17 cellular contexts compared by ENCODE assay signal in the genomic region with DNA sequence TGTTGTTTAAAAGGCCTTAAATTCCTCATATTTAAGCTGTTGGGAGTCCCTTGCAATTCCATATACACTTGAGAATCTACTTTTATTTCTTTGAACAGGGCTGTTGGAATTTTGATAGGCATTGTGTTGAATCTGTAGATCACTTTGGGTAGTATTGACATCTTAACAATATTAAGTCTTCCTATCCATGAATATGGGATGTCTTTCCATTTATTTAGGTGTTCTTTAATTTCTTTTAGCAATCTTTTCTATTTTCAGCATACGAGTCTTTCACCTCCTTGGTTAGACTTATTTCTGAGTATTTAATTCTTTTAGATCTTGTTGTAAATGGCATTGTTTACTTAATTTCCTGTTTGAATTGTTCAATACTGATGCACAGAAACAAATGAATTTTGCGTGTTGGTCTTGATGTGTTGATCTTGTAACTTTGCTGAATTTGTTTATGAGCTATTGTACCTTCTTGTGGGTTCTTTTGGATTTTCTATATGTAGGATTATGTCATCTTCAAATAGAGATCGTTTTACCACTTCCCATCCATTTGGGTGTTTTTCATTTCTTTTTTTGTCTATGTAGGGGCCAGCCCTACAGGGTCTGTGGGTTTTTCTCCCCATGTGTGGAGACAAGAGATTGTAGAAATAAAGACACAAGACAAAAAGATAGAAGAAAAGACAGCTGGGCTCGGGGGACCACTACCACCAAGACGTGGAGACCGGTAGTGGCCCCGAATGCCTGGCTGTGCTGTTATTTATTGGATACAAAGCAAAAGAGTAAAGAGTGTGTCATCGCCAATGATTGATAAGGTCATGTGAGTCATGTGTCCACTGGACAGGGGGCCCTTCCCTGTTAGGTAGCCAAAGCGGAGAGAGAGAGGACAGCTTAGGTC. TPM values are rescaled to one million over a fixed set of nuclear protein-coding genes. Genes with fewer than 3 reads are reported as not detected.
DNase-seq lines count a peak whose midpoint lies in the region; ATAC-seq, FAIRE-seq and TF ChIP-seq lines count a peak whose summit lies in the region.
"Had no signal": no experiment of that assay in that cellular context is flagged by ENCODE, and none has a peak within 500 bp of the region (broad histone marks: within the 10 kb centered on the region; RNA-seq: fewer than 3 reads in every experiment).

No MANE protein-coding gene starts in this region.

- no peaks in the 10 kb centered on the region; a peak in 1 of 3 replicates for H3K36me3 ChIP-seq in HEK293 (ENCODE audit: control insufficient read depth in 2 of 2, insufficient read depth in 1 of 2, low read length in 2 of 2)
- H3K36me3 ChIP-seq: brain microvascular endothelial cell, right atrium auricular region had no signal

- no peak for DNase-seq in T-helper 1 cell
- DNase-seq in activated T-helper 1 cell treated with anti-CD3 and anti-CD28 coated beads, Interleukin-12 subunit alpha, Interleukin-12 subunit beta, Interleukin-2, Interleukin-4 antibody, amounts not matched to agents 30 ng/mL and 10 ng/mL and 1 ng/mL, durations not matched to agents 14 hours and 24 hours and 36 hours (ENCODE audit: low spot score) = no peak
- no peak for DNase-seq in natural killer cell treated with Interleukin-12 subunit alpha and Interleukin-12 subunit beta and Interleukin-15 and Interleukin-18, amount 100 ng/mL, for 72 hours (ENCODE audit: low spot score)
- DNase-seq in NCI-H345 (lab: John Stamatoyannopoulos, UW) = no peak
- no peak for DNase-seq in pons (ENCODE audit: low spot score)
- DNase-seq in D721Med (ENCODE audit: insufficient read length, low spot score) = no peak
- DNase-seq: KG1, NCI-H1436 had no signal

- TF ChIP-seq CTCF in HEK293 (tag by site-specific recombination; IDR thresholded peaks at IDR 0.05) (no peak), D721Med (IDR thresholded peaks at IDR 0.05; ENCODE audit: insufficient read depth, missing control alignments) (no peak)

- H3K9me3 Mint-ChIP-seq in T-helper 1 cell treated with Interleukin-12 subunit alpha and Interleukin-12 subunit beta and Interleukin-4 antibody, amounts not matched to agents 30 μg/mL and 1 μg/mL, for 36 hours = peaks cover 23% of the 10 kb centered on the region
- H3K9me3 Mint-ChIP-seq in activated T-helper 1 cell treated with anti-CD3 and anti-CD28 coated beads, Interleukin-12 subunit alpha, Interleukin-12 subunit beta, Interleukin-2, Interleukin-4 antibody, amounts not matched to agents 30 ng/mL and 10 ng/mL and 1 ng/mL, durations not matched to agents 14 hours and 24 hours and 36 hours = peaks cover 18% of the 10 kb centered on the region
- no peaks in the 10 kb centered on the region for H3K9me3 Mint-ChIP-seq in natural killer cell treated with Interleukin-12 subunit alpha and Interleukin-12 subunit beta and Interleukin-15 and Interleukin-18, amount 100 ng/mL, for 72 hours

- no peak overlapping the region for H3K4me3 ChIP-seq in HEK293 (ENCODE audit: low read depth, low read length)
- H3K4me3 ChIP-seq: right atrium auricular region had no signal

- CTCF ChIA-PET in HEK293 (lab: Yijun Ruan, JAX) = interaction anchor here (0.6 to 2.9 kb wide), 9 partner anchors 9 to 510 kb away, joined by 3 to 23 read pairs (median 4); no protein-coding TSS in a partner anchor

- peaks cover 11% of the 10 kb centered on the region for H3K4me1 Mint-ChIP-seq in T-helper 1 cell treated with Interleukin-12 subunit alpha and Interleukin-12 subunit beta and Interleukin-4 antibody, amounts not matched to agents 30 μg/mL and 1 μg/mL, for 36 hours (ENCODE audit: low read depth)
- H3K4me1 Mint-ChIP-seq in activated T-helper 1 cell treated with anti-CD3 and anti-CD28 coated beads, Interleukin-12 subunit alpha, Interleukin-12 subunit beta, Interleukin-2, Interleukin-4 antibody, amounts not matched to agents 30 ng/mL and 10 ng/mL and 1 ng/mL, durations not matched to agents 14 hours and 24 hours and 36 hours (ENCODE audit: low read depth) = peaks cover 29% of the 10 kb centered on the region
- H3K4me1 Mint-ChIP-seq in natural killer cell treated with Interleukin-12 subunit alpha and Interleukin-12 subunit beta and Interleukin-15 and Interleukin-18, amount 100 ng/mL, for 72 hours (ENCODE audit: low read depth in 2 of 2) = peaks cover 6 to 8% of the 10 kb centered on the region in 2 donors
- H3K4me1 Mint-ChIP-seq: nephron had no signal

- no peaks in the 10 kb centered on the region for H3K4me1 ChIP-seq in HEK293 (ENCODE audit: control insufficient read depth, insufficient read depth, low read length)
- H3K4me1 ChIP-seq: right atrium auricular region had no signal

- no peak overlapping the region for H3K27ac ChIP-seq in HEK293 (ENCODE audit: extremely low read depth, low read depth, low read length)
- H3K27ac ChIP-seq: 22Rv1, brain microvascular endothelial cell, right atrium auricular region, WERI-Rb-1 had no signal

- peak overlapping the region; percentile 41 for H3K4me3 Mint-ChIP-seq in T-helper 1 cell treated with Interleukin-12 subunit alpha and Interleukin-12 subunit beta and Interleukin-4 antibody, amounts not matched to agents 30 μg/mL and 1 μg/mL, for 36 hours
- peak overlapping the region; percentile 76 for H3K4me3 Mint-ChIP-seq in activated T-helper 1 cell treated with anti-CD3 and anti-CD28 coated beads, Interleukin-12 subunit alpha, Interleukin-12 subunit beta, Interleukin-2, Interleukin-4 antibody, amounts not matched to agents 30 ng/mL and 10 ng/mL and 1 ng/mL, durations not matched to agents 14 hours and 24 hours and 36 hours
- H3K4me3 Mint-ChIP-seq in natural killer cell treated with Interleukin-12 subunit alpha and Interleukin-12 subunit beta and Interleukin-15 and Interleukin-18, amount 100 ng/mL, for 72 hours = peak overlapping the region; percentile 68
- H3K4me3 Mint-ChIP-seq: CD14-positive monocyte, nephron had no signal

- intact Hi-C loops in activated T-helper 1 cell treated with anti-CD3 and anti-CD28 coated beads, Interleukin-12 subunit alpha, Interleukin-12 subunit beta, Interleukin-2, Interleukin-4 antibody, amounts not matched to agents 30 ng/mL and 10 ng/mL and 1 ng/mL, durations not matched to agents 14 hours and 24 hours and 36 hours (cut with micrococcal nuclease) = loop anchor here (1.0 to 5.0 kb wide), 3 partner anchors 18 to 260 kb away; partner anchors contain the start of gene CTBP1

- POLR2A ChIA-PET in HEK293 (lab: Yijun Ruan, JAX) = interaction anchor here (1.4 kb wide), 1 partner anchor 22 kb away, joined by 4 read pairs; the partner anchor contains the start of gene MAEA

- peaks cover 9% of the 10 kb centered on the region for H3K36me3 Mint-ChIP-seq in T-helper 1 cell treated with Interleukin-12 subunit alpha and Interleukin-12 subunit beta and Interleukin-4 antibody, amounts not matched to agents 30 μg/mL and 1 μg/mL, for 36 hours (ENCODE audit: low read depth)
- peaks cover 10% of the 10 kb centered on the region for H3K36me3 Mint-ChIP-seq in activated T-helper 1 cell treated with anti-CD3 and anti-CD28 coated beads, Interleukin-12 subunit alpha, Interleukin-12 subunit beta, Interleukin-2, Interleukin-4 antibody, amounts not matched to agents 30 ng/mL and 10 ng/mL and 1 ng/mL, durations not matched to agents 14 hours and 24 hours and 36 hours (ENCODE audit: low read depth)
- H3K36me3 Mint-ChIP-seq in natural killer cell treated with Interleukin-12 subunit alpha and Interleukin-12 subunit beta and Interleukin-15 and Interleukin-18, amount 100 ng/mL, for 72 hours = no peaks in the 10 kb centered on the region

- peak overlapping the region; percentile 93 for H3K27ac Mint-ChIP-seq in T-helper 1 cell treated with Interleukin-12 subunit alpha and Interleukin-12 subunit beta and Interleukin-4 antibody, amounts not matched to agents 30 μg/mL and 1 μg/mL, for 36 hours
- peak overlapping the region; percentile 95 for H3K27ac Mint-ChIP-seq in activated T-helper 1 cell treated with anti-CD3 and anti-CD28 coated beads, Interleukin-12 subunit alpha, Interleukin-12 subunit beta, Interleukin-2, Interleukin-4 antibody, amounts not matched to agents 30 ng/mL and 10 ng/mL and 1 ng/mL, durations not matched to agents 14 hours and 24 hours and 36 hours
- peak overlapping the region; percentile 20 to 56 for H3K27ac Mint-ChIP-seq in natural killer cell treated with Interleukin-12 subunit alpha and Interleukin-12 subunit beta and Interleukin-15 and Interleukin-18, amount 100 ng/mL, for 72 hours
- H3K27ac Mint-ChIP-seq: nephron had no signal

- no peaks in the 10 kb centered on the region for H3K27me3 Mint-ChIP-seq in T-helper 1 cell treated with Interleukin-12 subunit alpha and Interleukin-12 subunit beta and Interleukin-4 antibody, amounts not matched to agents 30 μg/mL and 1 μg/mL, for 36 hours (ENCODE audit: low read depth)
- no peaks in the 10 kb centered on the region for H3K27me3 Mint-ChIP-seq in activated T-helper 1 cell treated with anti-CD3 and anti-CD28 coated beads, Interleukin-12 subunit alpha, Interleukin-12 subunit beta, Interleukin-2, Interleukin-4 antibody, amounts not matched to agents 30 ng/mL and 10 ng/mL and 1 ng/mL, durations not matched to agents 14 hours and 24 hours and 36 hours (ENCODE audit: insufficient read depth)
- H3K27me3 Mint-ChIP-seq in natural killer cell treated with Interleukin-12 subunit alpha and Interleukin-12 subunit beta and Interleukin-15 and Interleukin-18, amount 100 ng/mL, for 72 hours = no peaks in the 10 kb centered on the region

- H3K9me3 ChIP-seq in HEK293 (ENCODE audit: control insufficient read depth, insufficient read depth, low read depth, low read length) = no peaks in the 10 kb centered on the region

- FAIRE-seq in D721Med (lab: Jason Lieb, UNC) = no peak

- ATAC-seq in natural killer cell treated with Interleukin-12 subunit alpha and Interleukin-12 subunit beta and Interleukin-15 and Interleukin-18, amount 100 ng/mL, for 72 hours = no peak
- ATAC-seq: SK-N-SH treated with all-trans-retinoic acid at 6 μM for 48 hours had no signal

TF ChIP-seq in HEK293, 187 proteins besides CTCF, POLR2A, EP300 and RAD21:
- TF ChIP-seq ZNF433 (tag by site-specific recombination; IDR thresholded peaks at IDR 0.05; ENCODE audit: low read depth) = no peak
- TF ChIP-seq ZBTB21 (tag by site-specific recombination; IDR thresholded peaks at IDR 0.05) = no peak
- TF ChIP-seq ZNF248 (tag by site-specific recombination; IDR thresholded peaks at IDR 0.05) = peak; percentile 96

RNA-seq across cellular contexts. Expression of gene CTBP1, which starts 18.2 kb away (rescaled TPM):
- 203 and 206 TPM in 2 replicates for total RNA-seq in activated T-helper 1 cell treated with anti-CD3 and anti-CD28 coated beads, Interleukin-12 subunit alpha, Interleukin-12 subunit beta, Interleukin-2, Interleukin-4 antibody, amounts not matched to agents 30 ng/mL and 10 ng/mL and 1 ng/mL, durations not matched to agents 14 hours and 24 hours and 36 hours
- 100 to 1,000 TPM; 109 to 245 TPM for total RNA-seq in natural killer cell treated with Interleukin-12 subunit alpha and Interleukin-12 subunit beta and Interleukin-15 and Interleukin-18, amount 100 ng/mL, for 72 hours

RNA-seq across cellular contexts. Expression of gene MAEA, which starts 22.6 kb away (rescaled TPM):
- total RNA-seq in activated T-helper 1 cell treated with anti-CD3 and anti-CD28 coated beads, Interleukin-12 subunit alpha, Interleukin-12 subunit beta, Interleukin-2, Interleukin-4 antibody, amounts not matched to agents 30 ng/mL and 10 ng/mL and 1 ng/mL, durations not matched to agents 14 hours and 24 hours and 36 hours = 67.1 and 68.1 TPM in 2 replicates
- 10 to 100 TPM; 60.1 to 93.7 TPM for total RNA-seq in natural killer cell treated with Interleukin-12 subunit alpha and Interleukin-12 subunit beta and Interleukin-15 and Interleukin-18, amount 100 ng/mL, for 72 hours

Comparison
In these comparisons a context has a peak if more than half of its experiments do, and no peak if none do; other contexts are left out.
1. H3K27ac Mint-ChIP-seq: peak in every context shown above with its lines; median percentile 95 in activated T-helper 1 cell treated with anti-CD3 and anti-CD28 coated beads, Interleukin-12 subunit alpha, Interleukin-12 subunit beta, Interleukin-2, Interleukin-4 antibody, amounts not matched to agents 30 ng/mL and 10 ng/mL and 1 ng/mL, durations not matched to agents 14 hours and 24 hours and 36 hours; 93 in T-helper 1 cell treated with Interleukin-12 subunit alpha and Interleukin-12 subunit beta and Interleukin-4 antibody, amounts not matched to agents 30 μg/mL and 1 μg/mL, for 36 hours; 38 in natural killer cell treated with Interleukin-12 subunit alpha and Interleukin-12 subunit beta and Interleukin-15 and Interleukin-18, amount 100 ng/mL, for 72 hours.